In the genomic region with DNA sequence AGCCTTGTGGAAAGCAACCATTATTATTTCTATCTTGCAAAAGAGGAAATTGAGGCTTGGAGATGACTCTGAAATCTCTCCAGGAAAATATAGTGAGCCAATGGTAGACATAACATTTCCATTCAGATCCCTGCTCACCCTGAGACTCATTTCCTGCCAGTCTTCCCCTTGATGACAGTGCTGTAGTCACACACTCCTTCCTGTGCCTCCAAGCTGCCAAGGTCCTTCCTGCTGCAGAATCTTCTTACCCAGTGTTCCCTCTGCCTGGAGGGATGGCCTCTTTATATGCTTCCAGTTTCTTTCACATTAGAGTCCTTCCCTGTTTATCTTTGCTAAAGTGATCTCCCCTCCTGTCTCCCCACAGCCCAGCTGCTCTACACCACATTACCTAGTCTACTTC, we compare ENCODE assay signal across 1 cellular context.
TF ChIP-seq lines count a peak whose summit lies in the region.

No MANE protein-coding gene starts in this region.

TF ChIP-seq in IMR-90, 13 proteins besides CTCF, POLR2A, EP300 and RAD21:
- TF ChIP-seq CHD1 (IDR thresholded peaks at IDR 0.05; ENCODE audit: low read depth, low read length) (no peak), MXI1 (IDR thresholded peaks at IDR 0.05; ENCODE audit: borderline replicate concordance, low read depth, low read length) (no peak)
- TF ChIP-seq, protein P1, sequence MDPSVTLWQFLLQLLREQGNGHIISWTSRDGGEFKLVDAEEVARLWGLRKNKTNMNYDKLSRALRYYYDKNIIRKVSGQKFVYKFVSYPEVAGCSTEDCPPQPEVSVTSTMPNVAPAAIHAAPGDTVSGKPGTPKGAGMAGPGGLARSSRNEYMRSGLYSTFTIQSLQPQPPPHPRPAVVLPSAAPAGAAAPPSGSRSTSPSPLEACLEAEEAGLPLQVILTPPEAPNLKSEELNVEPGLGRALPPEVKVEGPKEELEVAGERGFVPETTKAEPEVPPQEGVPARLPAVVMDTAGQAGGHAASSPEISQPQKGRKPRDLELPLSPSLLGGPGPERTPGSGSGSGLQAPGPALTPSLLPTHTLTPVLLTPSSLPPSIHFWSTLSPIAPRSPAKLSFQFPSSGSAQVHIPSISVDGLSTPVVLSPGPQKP (IDR thresholded peaks at IDR 0.05; ENCODE audit: borderline replicate concordance, low read depth, low read length): no peak
- TF ChIP-seq, protein P2, sequence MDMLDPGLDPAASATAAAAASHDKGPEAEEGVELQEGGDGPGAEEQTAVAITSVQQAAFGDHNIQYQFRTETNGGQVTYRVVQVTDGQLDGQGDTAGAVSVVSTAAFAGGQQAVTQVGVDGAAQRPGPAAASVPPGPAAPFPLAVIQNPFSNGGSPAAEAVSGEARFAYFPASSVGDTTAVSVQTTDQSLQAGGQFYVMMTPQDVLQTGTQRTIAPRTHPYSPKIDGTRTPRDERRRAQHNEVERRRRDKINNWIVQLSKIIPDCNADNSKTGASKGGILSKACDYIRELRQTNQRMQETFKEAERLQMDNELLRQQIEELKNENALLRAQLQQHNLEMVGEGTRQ (IDR thresholded peaks at IDR 0.05; ENCODE audit: low read depth, low read length): no peak
